ENCODE assay signal across 8 cellular contexts in genomic region chr6:132937466-132937906, GRCh38.
DNase-seq lines count a peak whose midpoint lies in the region; ATAC-seq lines count a peak whose summit lies in the region.

No MANE protein-coding gene starts in this region.

- peak; percentile 50 for DNase-seq in activated CD8-positive, alpha-beta memory T cell treated with anti-CD3 and anti-CD28 coated beads, Interleukin-2, amount 10 ng/mL, durations not matched to agents 7 days and 5 days
- DNase-seq in activated CD8-positive, alpha-beta memory T cell treated with anti-CD3 and anti-CD28 coated beads, Interleukin-2, amount 50 U/mL, for 4 hours = no peak
- DNase-seq in NCI-H1092 treated with DMSO at 0.1 percent for 48 hours (lab: John Stamatoyannopoulos, UW) = peak; percentile 80
- DNase-seq in SW480 (ENCODE audit: low spot score) = peak; percentile 20
- DNase-seq in glomerular endothelial cell (ENCODE audit: extremely low read depth, low read depth, low spot score) = peak; percentile 7
- DNase-seq in stimulated activated naive CD8-positive, alpha-beta T cell treated with anti-CD3 and anti-CD28 coated beads, Interleukin-15, Interleukin-2, amounts not matched to agents 100 U/mL and 50 U/mL, for 24 hours = peak; percentile 26
- no peak for DNase-seq in dedifferentiated amniotic fluid mesenchymal stem cell (ENCODE audit: extremely low spot score)

- no peaks in the 10 kb centered on the region for H3K36me3 Mint-ChIP-seq in activated CD8-positive, alpha-beta memory T cell treated with anti-CD3 and anti-CD28 coated beads, Interleukin-2, amount 10 ng/mL, durations not matched to agents 7 days and 5 days

- no peaks in the 10 kb centered on the region for H3K4me1 Mint-ChIP-seq in activated CD8-positive, alpha-beta memory T cell treated with anti-CD3 and anti-CD28 coated beads, Interleukin-2, amount 10 ng/mL, durations not matched to agents 7 days and 5 days

- H3K27ac Mint-ChIP-seq in activated CD8-positive, alpha-beta memory T cell treated with anti-CD3 and anti-CD28 coated beads, Interleukin-2, amount 10 ng/mL, durations not matched to agents 7 days and 5 days = no peak overlapping the region

- peaks cover 20% of the 10 kb centered on the region for H3K27me3 Mint-ChIP-seq in activated CD8-positive, alpha-beta memory T cell treated with anti-CD3 and anti-CD28 coated beads, Interleukin-2, amount 10 ng/mL, durations not matched to agents 7 days and 5 days

- no peaks in the 10 kb centered on the region for H3K9me3 Mint-ChIP-seq in activated CD8-positive, alpha-beta memory T cell treated with anti-CD3 and anti-CD28 coated beads, Interleukin-2, amount 10 ng/mL, durations not matched to agents 7 days and 5 days (ENCODE audit: low read depth)

- no peak overlapping the region for H3K4me3 Mint-ChIP-seq in activated CD8-positive, alpha-beta memory T cell treated with anti-CD3 and anti-CD28 coated beads, Interleukin-2, amount 10 ng/mL, durations not matched to agents 7 days and 5 days

- CTCF ChIA-PET in activated CD8-positive, alpha-beta memory T cell treated with anti-CD3 and anti-CD28 coated beads, Interleukin-2, amount 10 ng/mL, durations not matched to agents 7 days and 5 days (lab: Charles Lee) = interaction anchor here (0.9 kb wide), 1 partner anchor 978 kb away, joined by 3 read pairs; no protein-coding TSS in a partner anchor

- no peak for ATAC-seq in activated CD8-positive, alpha-beta memory T cell treated with anti-CD3 and anti-CD28 coated beads, Interleukin-2, amount 10 ng/mL, durations not matched to agents 7 days and 5 days
- no peak for ATAC-seq in stimulated activated naive CD8-positive, alpha-beta T cell treated with anti-CD3 and anti-CD28 coated beads, Interleukin-15, Interleukin-2, amounts not matched to agents 100 U/mL and 50 U/mL, for 24 hours
- ATAC-seq in HG02798 (IDR thresholded peaks at IDR 0.05; ENCODE audit: poor library complexity, unreplicated experiment) = no peak

Comparison
In these comparisons a context has a peak if more than half of its experiments do, and no peak if none do; other contexts are left out.
1. DNase-seq: peak in activated CD8-positive, alpha-beta memory T cell treated with anti-CD3 and anti-CD28 coated beads, Interleukin-2, amount 10 ng/mL, durations not matched to agents 7 days and 5 days (single experiment), NCI-H1092 treated with DMSO at 0.1 percent for 48 hours (single experiment), SW480 (single experiment), glomerular endothelial cell (single experiment) and stimulated activated naive CD8-positive, alpha-beta T cell treated with anti-CD3 and anti-CD28 coated beads, Interleukin-15, Interleukin-2, amounts not matched to agents 100 U/mL and 50 U/mL, for 24 hours (single experiment); none in activated CD8-positive, alpha-beta memory T cell treated with anti-CD3 and anti-CD28 coated beads, Interleukin-2, amount 50 U/mL, for 4 hours (single experiment) and dedifferentiated amniotic fluid mesenchymal stem cell (single experiment).